19 cellular contexts compared by ENCODE assay signal in genomic region chr10:34523017-34523767, GRCh38.
A peak's percentile ranks its signal among the peaks of the same experiment; 100 is the strongest.
DNase-seq lines count a peak whose midpoint lies in the region; ATAC-seq, FAIRE-seq and TF ChIP-seq lines count a peak whose summit lies in the region.
"Had no signal": no experiment of that assay in that cellular context is flagged by ENCODE, and none has a peak within 500 bp of the region (broad histone marks: within the 10 kb centered on the region; RNA-seq: fewer than 3 reads in every experiment).

No MANE protein-coding gene starts in this region.

- H3K27ac ChIP-seq in SK-N-SH (ENCODE audit: low read depth in 2 of 2, low read length in 1 of 2) (peak overlapping the region; percentile 2 to 34; a peak in 2 of 4 replicates), KOPT-K1 (ENCODE audit: low read depth, low read length, poor library complexity, severe bottlenecking) (peak overlapping the region; percentile 23), astrocyte (ENCODE audit: low read depth, low read length) (peak overlapping the region; percentile 1)
- H3K27ac ChIP-seq: C4-2B, SJCRH30, tibial artery had no signal

- peaks cover 31% of the 10 kb centered on the region for H3K4me1 Mint-ChIP-seq in astrocyte (ENCODE audit: low read depth, unreplicated experiment)
- H3K4me1 Mint-ChIP-seq in stimulated activated naive CD8-positive, alpha-beta T cell treated with anti-CD3 and anti-CD28 coated beads, Interleukin-15, amount 100 ng/mL, for 72 hours: no peaks in the 10 kb centered on the region
- H3K4me1 Mint-ChIP-seq: stimulated activated memory B cell treated with anti-CD40 and anti-IgM and Interleukin-4, amounts not matched to agents 10 μg/mL and 1 μg/mL and 100 μg/mL, for 72 hours had no signal

- no peaks in the 10 kb centered on the region for H3K27me3 Mint-ChIP-seq in astrocyte (ENCODE audit: low read depth, unreplicated experiment)
- no peaks in the 10 kb centered on the region for H3K27me3 Mint-ChIP-seq in stimulated activated naive CD8-positive, alpha-beta T cell treated with anti-CD3 and anti-CD28 coated beads, Interleukin-15, amount 100 ng/mL, for 72 hours
- H3K27me3 Mint-ChIP-seq: IgD-negative memory B cell; progenitor cell of endocrine pancreas; stimulated activated memory B cell treated with anti-CD40 and anti-IgM and Interleukin-4, amounts not matched to agents 10 μg/mL and 1 μg/mL and 100 μg/mL, for 72 hours had no signal

- no peaks in the 10 kb centered on the region for H3K36me3 ChIP-seq in SK-N-SH (replicated peaks in 1 of 2; ENCODE audit: control insufficient read depth in 1 of 2, insufficient read depth in 2 of 2, low read length in 1 of 2)
- H3K36me3 ChIP-seq in KOPT-K1 (ENCODE audit: insufficient read depth, low read length): no peaks in the 10 kb centered on the region
- H3K36me3 ChIP-seq in astrocyte (ENCODE audit: insufficient read depth, low read length): no peaks in the 10 kb centered on the region
- H3K36me3 ChIP-seq: SJCRH30, tibial artery had no signal

- CTCF ChIA-PET in SK-N-SH (lab: Yijun Ruan, JAX): interaction anchor here (1.0 to 1.9 kb wide), 3 partner anchors 14 to 138 kb away, joined by 4 to 13 read pairs (median 4); no protein-coding TSS in a partner anchor

- TF ChIP-seq CTCF in SK-N-SH (IDR thresholded peaks at IDR 0.05): no peak
- no peak for TF ChIP-seq CTCF in astrocyte (IDR thresholded peaks at IDR 0.05; ENCODE audit: insufficient read depth, low read depth, low read length)

- no peaks in the 10 kb centered on the region for H3K36me3 Mint-ChIP-seq in astrocyte (ENCODE audit: low read depth, unreplicated experiment)
- H3K36me3 Mint-ChIP-seq: stimulated activated memory B cell treated with anti-CD40 and anti-IgM and Interleukin-4, amounts not matched to agents 10 μg/mL and 1 μg/mL and 100 μg/mL, for 72 hours had no signal

- H2AFZ ChIP-seq in SK-N-SH (ENCODE audit: low read depth) (no peak overlapping the region), astrocyte (ENCODE audit: low read depth, low read length) (no peak overlapping the region)

- ATAC-seq in SK-N-SH treated with all-trans-retinoic acid at 6 μM for 48 hours: no peak
- ATAC-seq in stimulated activated naive CD8-positive, alpha-beta T cell treated with anti-CD3 and anti-CD28 coated beads, Interleukin-15, amount 100 ng/mL, for 72 hours: no peak
- ATAC-seq: activated T-cell treated with anti-CD3 and anti-CD28 coated beads, Interleukin-2, amount 50 U/mL, for 4 hours; stimulated activated memory B cell treated with anti-CD40 and anti-IgM and Interleukin-4, amounts not matched to agents 10 μg/mL and 1 μg/mL and 100 μg/mL, for 72 hours had no signal

- TF ChIP-seq EP300 in SK-N-SH (IDR thresholded peaks at IDR 0.05; ENCODE audit: borderline replicate concordance in 1 of 2, low read depth in 1 of 2, low read length in 1 of 2): no peak

- WGBS in SK-N-SH (ENCODE audit: low lambda C conversion rate): 77% methylated on average over 3 of the region's 3 CpGs

- no peaks in the 10 kb centered on the region for H3K9me2 ChIP-seq in SK-N-SH

- H3K4me3 ChIP-seq in SK-N-SH (ENCODE audit: low read depth in 2 of 2, low read length in 1 of 2) (no peak overlapping the region), astrocyte (ENCODE audit: insufficient read depth, low read depth, low read length) (no peak overlapping the region)
- H3K4me3 ChIP-seq: SJCRH30, tibial artery had no signal

- H3K9me3 ChIP-seq in SK-N-SH: no peaks in the 10 kb centered on the region
- H3K9me3 ChIP-seq in KOPT-K1 (ENCODE audit: insufficient read depth, low read length, poor library complexity, severe bottlenecking): no peaks in the 10 kb centered on the region
- no peaks in the 10 kb centered on the region for H3K9me3 ChIP-seq in astrocyte (ENCODE audit: insufficient read depth, low read depth, low read length)
- H3K9me3 ChIP-seq: SJCRH30, tibial artery had no signal

- no peak overlapping the region for H3K27ac Mint-ChIP-seq in astrocyte (ENCODE audit: unreplicated experiment)
- H3K27ac Mint-ChIP-seq in stimulated activated naive CD8-positive, alpha-beta T cell treated with anti-CD3 and anti-CD28 coated beads, Interleukin-15, amount 100 ng/mL, for 72 hours: no peak overlapping the region
- H3K27ac Mint-ChIP-seq: IgD-negative memory B cell; progenitor cell of endocrine pancreas; stimulated activated memory B cell treated with anti-CD40 and anti-IgM and Interleukin-4, amounts not matched to agents 10 μg/mL and 1 μg/mL and 100 μg/mL, for 72 hours had no signal

- TF ChIP-seq RAD21 in SK-N-SH (IDR thresholded peaks at IDR 0.05; ENCODE audit: low read length): no peak

- peaks cover 61% of the 10 kb centered on the region for H3K79me2 ChIP-seq in SK-N-SH (ENCODE audit: insufficient read depth)
- peaks cover 16% of the 10 kb centered on the region for H3K79me2 ChIP-seq in astrocyte (ENCODE audit: insufficient read depth, low read length)

- POLR2A ChIA-PET in SK-N-SH (lab: Yijun Ruan, JAX): no interaction called here

- H3K4me3 Mint-ChIP-seq in astrocyte (ENCODE audit: unreplicated experiment): no peak overlapping the region
- H3K4me3 Mint-ChIP-seq in stimulated activated naive CD8-positive, alpha-beta T cell treated with anti-CD3 and anti-CD28 coated beads, Interleukin-15, amount 100 ng/mL, for 72 hours: no peak overlapping the region
- H3K4me3 Mint-ChIP-seq: stimulated activated memory B cell treated with anti-CD40 and anti-IgM and Interleukin-4, amounts not matched to agents 10 μg/mL and 1 μg/mL and 100 μg/mL, for 72 hours had no signal

- FAIRE-seq in astrocyte (lab: Jason Lieb, UNC): no peak
- FAIRE-seq: frontal cortex had no signal

- DNase-seq in SK-N-SH (no peak), astrocyte (ENCODE audit: low read depth) (peak; percentile 42), myocyte (ENCODE audit: low read depth) (peak; percentile 36), NCI-H187 treated with DMSO at 0.1 percent for 48 hours (lab: John Stamatoyannopoulos, UW) (no peak), NCI-H524 (lab: John Stamatoyannopoulos, UW) (no peak)
- no peak for DNase-seq in stimulated activated naive CD8-positive, alpha-beta T cell treated with anti-CD3 and anti-CD28 coated beads, Interleukin-15, amount 100 ng/mL, for 72 hours
- DNase-seq: 8988T; activated T-cell treated with anti-CD3 and anti-CD28 coated beads, Interleukin-2, amount 50 U/mL, for 4 hours; left ventricle myocardium superior; NCI-H1417; SJCRH30; tibial artery had no signal

- H3K4me1 ChIP-seq in SK-N-SH (ENCODE audit: control insufficient read depth in 1 of 2, insufficient read depth in 2 of 2, low read depth in 1 of 2, low read length in 1 of 2): peaks cover 8 to 26% of the 10 kb centered on the region in 2 experiments; a peak in 3 of 4 replicates
- peaks cover 38% of the 10 kb centered on the region for H3K4me1 ChIP-seq in astrocyte (ENCODE audit: insufficient read depth, low read length)

- H3K27me3 ChIP-seq in SK-N-SH (ENCODE audit: insufficient read depth) (no peaks in the 10 kb centered on the region), astrocyte (ENCODE audit: insufficient read depth, low read length) (no peaks in the 10 kb centered on the region)
- H3K27me3 ChIP-seq: SJCRH30, tibial artery had no signal

- H3K9ac ChIP-seq in SK-N-SH (no peak overlapping the region), astrocyte (ENCODE audit: low read length) (no peak overlapping the region)

- no peaks in the 10 kb centered on the region for H4K20me1 ChIP-seq in SK-N-SH (ENCODE audit: insufficient read depth)
- H4K20me1 ChIP-seq in astrocyte (ENCODE audit: insufficient read depth, low read length): no peaks in the 10 kb centered on the region

- peaks cover 2% of the 10 kb centered on the region for H3K9me3 Mint-ChIP-seq in astrocyte (ENCODE audit: unreplicated experiment)
- no peaks in the 10 kb centered on the region for H3K9me3 Mint-ChIP-seq in stimulated activated naive CD8-positive, alpha-beta T cell treated with anti-CD3 and anti-CD28 coated beads, Interleukin-15, amount 100 ng/mL, for 72 hours
- H3K9me3 Mint-ChIP-seq: activated T-cell treated with anti-CD3 and anti-CD28 coated beads, Interleukin-2, amount 50 U/mL, for 4 hours had no signal

- H3K4me2 ChIP-seq in SK-N-SH (no peak overlapping the region), astrocyte (ENCODE audit: low read length) (peak overlapping the region; percentile 1)

- H3F3A ChIP-seq in SK-N-SH (replicated peaks; ENCODE audit: insufficient read depth): peaks cover 29% of the 10 kb centered on the region

TF ChIP-seq in SK-N-SH, 30 proteins besides CTCF, POLR2A, EP300 and RAD21:
- TF ChIP-seq RXRA (IDR thresholded peaks at IDR 0.05; ENCODE audit: borderline replicate concordance, low read depth) (no peak), FOSL2 (IDR thresholded peaks at IDR 0.05; ENCODE audit: borderline replicate concordance, low read depth) (no peak), TCF12 (IDR thresholded peaks at IDR 0.05) (peak; percentile 35; the same call in 1 of the 2 replicates), FOXM1 (IDR thresholded peaks at IDR 0.05; ENCODE audit: low read depth) (no peak), SIN3A (IDR thresholded peaks at IDR 0.05; ENCODE audit: borderline replicate concordance, low read depth, low read length) (no peak), FOXJ3 (CRISPR knock-in tag; IDR thresholded peaks at IDR 0.05) (no peak)

TF ChIP-seq in SK-N-SH treated with all-trans-retinoic acid at 6 μM for 48 hours, 23 proteins besides CTCF, POLR2A, EP300 and RAD21:
- TF ChIP-seq PPARA (CRISPR knock-in tag; IDR thresholded peaks at IDR 0.05; ENCODE audit: borderline replicate concordance): no peak
- TF ChIP-seq ARNTL (CRISPR knock-in tag; IDR thresholded peaks at IDR 0.05; ENCODE audit: borderline replicate concordance, low read depth): no peak
- TF ChIP-seq ZNF8 (CRISPR knock-in tag; IDR thresholded peaks at IDR 0.05): no peak

Comparison
In these comparisons a context has a peak if more than half of its experiments do, and no peak if none do; other contexts are left out.
1. DNase-seq: peak in astrocyte (single experiment) and myocyte (single experiment); none in SK-N-SH (single experiment), NCI-H187 treated with DMSO at 0.1 percent for 48 hours (single experiment), NCI-H524 (0 of 2) and stimulated activated naive CD8-positive, alpha-beta T cell treated with anti-CD3 and anti-CD28 coated beads, Interleukin-15, amount 100 ng/mL, for 72 hours (0 of 2).
2. Peak in every context shown above with its lines, with median percentiles within 50 percentile points of each other: H3K27ac ChIP-seq.